Comparison of ENCODE assay signal across 8 cellular contexts in the genomic region with DNA sequence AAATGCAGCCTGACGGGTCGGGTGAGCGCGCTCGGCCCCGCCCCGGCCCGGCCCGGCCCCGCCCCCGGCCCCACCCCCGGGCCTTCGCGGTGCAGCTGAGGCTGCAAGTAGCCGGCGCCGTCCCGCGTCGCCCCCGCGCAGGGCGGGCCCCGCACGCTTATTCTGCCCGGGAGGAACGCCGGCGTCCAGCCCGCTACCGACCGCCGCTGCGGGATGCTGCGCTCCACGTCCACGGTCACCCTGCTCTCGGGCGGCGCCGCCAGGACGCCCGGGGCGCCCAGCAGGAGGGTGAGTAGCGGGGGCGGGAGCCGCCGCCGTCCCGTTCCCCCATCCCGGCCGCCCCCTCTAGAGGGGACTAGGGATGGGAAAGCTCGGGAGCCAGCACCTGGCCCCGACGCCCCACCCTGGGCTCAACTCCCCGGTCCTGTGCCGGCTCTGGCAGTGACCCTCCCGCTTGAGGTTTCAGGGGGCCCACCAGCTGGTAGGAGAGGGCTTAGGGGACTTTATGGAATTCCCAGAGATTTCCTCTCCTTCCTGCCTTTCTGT. TPM values are rescaled to one million over a fixed set of nuclear protein-coding genes. Genes with fewer than 3 reads are reported as not detected.
DNase-seq lines count a peak whose midpoint lies in the region; ATAC-seq and TF ChIP-seq lines count a peak whose summit lies in the region.

Gene MYZAP, plus strand, starts transcription at position 83 of the 546 bp plus-strand sequence. Its CDS starts 131 bp downstream, at position 214.

- no peaks in the 10 kb centered on the region for H3K9me3 Mint-ChIP-seq in activated CD4-positive, alpha-beta memory T cell treated with anti-CD3 and anti-CD28 coated beads, Interleukin-2, amount 10 ng/mL, durations not matched to agents 7 days and 5 days
- H3K9me3 Mint-ChIP-seq in stimulated activated naive CD8-positive, alpha-beta T cell treated with anti-CD3 and anti-CD28 coated beads, Interleukin-15, amount 100 ng/mL, for 72 hours, result no peaks in the 10 kb centered on the region

- H3K27me3 Mint-ChIP-seq in activated CD4-positive, alpha-beta memory T cell treated with anti-CD3 and anti-CD28 coated beads, Interleukin-2, amount 10 ng/mL, durations not matched to agents 7 days and 5 days, result peaks cover 36% of the 10 kb centered on the region
- H3K27me3 Mint-ChIP-seq in stimulated activated naive CD8-positive, alpha-beta T cell treated with anti-CD3 and anti-CD28 coated beads, Interleukin-15, amount 100 ng/mL, for 72 hours, result peaks cover 62% of the 10 kb centered on the region

- no peaks in the 10 kb centered on the region for H3K9me3 ChIP-seq in muscle layer of duodenum (ENCODE audit: control insufficient read depth in 1 of 2, low read length in 2 of 2)

- H3K27ac ChIP-seq in muscle layer of duodenum (ENCODE audit: low read length), result no peak within 1 kb of the TSS

- H3K4me3 Mint-ChIP-seq in activated CD4-positive, alpha-beta memory T cell treated with anti-CD3 and anti-CD28 coated beads, Interleukin-2, amount 10 ng/mL, durations not matched to agents 7 days and 5 days, result peak within 1 kb of the TSS; percentile 46
- H3K4me3 Mint-ChIP-seq in stimulated activated naive CD8-positive, alpha-beta T cell treated with anti-CD3 and anti-CD28 coated beads, Interleukin-15, amount 100 ng/mL, for 72 hours, result peak within 1 kb of the TSS; percentile 61 to 78

- H3K36me3 ChIP-seq in muscle layer of duodenum (ENCODE audit: control insufficient read depth in 1 of 2, insufficient read depth in 2 of 2, low read length in 2 of 2), result no peaks in the 10 kb centered on the region

- CTCF ChIA-PET in activated CD4-positive, alpha-beta memory T cell treated with anti-CD3 and anti-CD28 coated beads, Interleukin-2, amount 10 ng/mL, durations not matched to agents 7 days and 5 days (lab: Charles Lee), result no interaction called here

- H3K27ac Mint-ChIP-seq in activated CD4-positive, alpha-beta memory T cell treated with anti-CD3 and anti-CD28 coated beads, Interleukin-2, amount 10 ng/mL, durations not matched to agents 7 days and 5 days, result no peak within 1 kb of the TSS
- H3K27ac Mint-ChIP-seq in stimulated activated naive CD8-positive, alpha-beta T cell treated with anti-CD3 and anti-CD28 coated beads, Interleukin-15, amount 100 ng/mL, for 72 hours, result peak within 1 kb of the TSS in 1 of 2 donors; percentile 61

- DNase-seq in NCI-H82 (lab: John Stamatoyannopoulos, UW) (peak; percentile 32), NCI-H82 treated with DMSO at 0.1 percent for 48 hours (lab: John Stamatoyannopoulos, UW; ENCODE audit: unreplicated experiment) (no peak), erythroblast (lab: John Stamatoyannopoulos, UW) (peak; percentile 27 to 29), SW 1271 (lab: John Stamatoyannopoulos, UW) (no peak)
- peak; percentile 55 for DNase-seq in activated CD4-positive, alpha-beta memory T cell treated with anti-CD3 and anti-CD28 coated beads, Interleukin-2, amount 10 ng/mL, durations not matched to agents 7 days and 5 days
- peak in 1 of 2 donors; percentile 12 for DNase-seq in stimulated activated naive CD8-positive, alpha-beta T cell treated with anti-CD3 and anti-CD28 coated beads, Interleukin-15, amount 100 ng/mL, for 72 hours

- TF ChIP-seq POLR2A in erythroblast (IDR thresholded peaks at IDR 0.05; ENCODE audit: low read length), result no peak

- no peaks in the 10 kb centered on the region for H3K27me3 ChIP-seq in muscle layer of duodenum (ENCODE audit: low read depth, low read length)

- POLR2A ChIA-PET in activated CD4-positive, alpha-beta memory T cell treated with anti-CD3 and anti-CD28 coated beads, Interleukin-2, amount 10 ng/mL, durations not matched to agents 7 days and 5 days (lab: Charles Lee), result no interaction called here

- peak within 1 kb of the TSS; percentile 47 to 71 for H3K4me3 ChIP-seq in muscle layer of duodenum (ENCODE audit: low read depth in 1 of 2, low read length in 2 of 2)

- H3K36me3 Mint-ChIP-seq in activated CD4-positive, alpha-beta memory T cell treated with anti-CD3 and anti-CD28 coated beads, Interleukin-2, amount 10 ng/mL, durations not matched to agents 7 days and 5 days (ENCODE audit: low read depth), result no peaks in the 10 kb centered on the region

- peaks cover 0 to 7% of the 10 kb centered on the region in 2 donors for H3K4me1 ChIP-seq in muscle layer of duodenum (ENCODE audit: control insufficient read depth in 1 of 2, insufficient read depth in 2 of 2, low read length in 2 of 2)

- peaks cover 21% of the 10 kb centered on the region for H3K4me1 Mint-ChIP-seq in activated CD4-positive, alpha-beta memory T cell treated with anti-CD3 and anti-CD28 coated beads, Interleukin-2, amount 10 ng/mL, durations not matched to agents 7 days and 5 days
- H3K4me1 Mint-ChIP-seq in stimulated activated naive CD8-positive, alpha-beta T cell treated with anti-CD3 and anti-CD28 coated beads, Interleukin-15, amount 100 ng/mL, for 72 hours, result peaks cover 15% of the 10 kb centered on the region

- ATAC-seq in stimulated activated naive CD8-positive, alpha-beta T cell treated with anti-CD3 and anti-CD28 coated beads, Interleukin-15, amount 100 ng/mL, for 72 hours, result peak; percentile 77
- no peak for ATAC-seq in GM21381 (IDR thresholded peaks at IDR 0.05; ENCODE audit: unreplicated experiment)

RNA-seq across cellular contexts. Expression of gene MYZAP, which starts in this region (rescaled TPM):
- under 1 TPM in 1 of 2 experiments, not detected in 1; 0.18 TPM for total RNA-seq in activated CD4-positive, alpha-beta memory T cell treated with anti-CD3 and anti-CD28 coated beads, Interleukin-2, amount 10 ng/mL, durations not matched to agents 7 days and 5 days

Comparison
In these comparisons a context has a peak if more than half of its experiments do, and no peak if none do; other contexts are left out.
1. DNase-seq: peak in NCI-H82 (single experiment) and erythroblast (2 of 2); none in NCI-H82 treated with DMSO at 0.1 percent for 48 hours (single experiment) and SW 1271 (0 of 2).
2. Peak in DNase-seq in activated CD4-positive, alpha-beta memory T cell treated with anti-CD3 and anti-CD28 coated beads, Interleukin-2, amount 10 ng/mL, durations not matched to agents 7 days and 5 days; RNA of the gene not detected or under 1 TPM.